In the genomic region with DNA sequence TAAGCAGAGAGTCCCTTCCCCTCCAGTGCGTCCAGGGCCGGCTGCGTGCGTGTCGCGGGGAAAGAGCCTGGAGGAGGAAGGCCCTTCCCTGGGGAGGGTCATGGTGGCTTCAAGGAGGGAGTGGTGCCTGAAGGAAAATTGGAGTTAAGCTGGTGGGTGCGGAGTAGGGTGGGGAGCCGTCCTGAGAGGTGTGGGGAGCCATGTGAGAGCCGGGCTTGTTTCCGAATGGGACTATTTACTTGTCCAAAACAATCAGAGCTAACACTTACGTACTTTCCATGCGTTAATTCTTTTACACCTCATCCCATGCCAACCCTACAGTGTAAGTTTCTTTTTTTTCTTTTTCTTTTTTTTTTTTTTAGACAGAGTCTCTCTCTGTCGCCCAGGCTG, we compare ENCODE assay signal across 8 cellular contexts. TPM values are rescaled to one million over a fixed set of nuclear protein-coding genes. Genes with fewer than 3 reads are reported as not detected.
DNase-seq lines count a peak whose midpoint lies in the region; ATAC-seq and TF ChIP-seq lines count a peak whose summit lies in the region.

No MANE protein-coding gene starts in this region.

- TF ChIP-seq CTCF in GM06990 (IDR thresholded peaks at IDR 0.05; ENCODE audit: insufficient read depth, low read length, poor library complexity, severe bottlenecking), result no peak
- no peak for TF ChIP-seq CTCF in right atrium auricular region (IDR thresholded peaks at IDR 0.05)
- no peak for TF ChIP-seq CTCF in smooth muscle cell (IDR thresholded peaks at IDR 0.05; ENCODE audit: borderline replicate concordance, insufficient read depth, poor library complexity, severe bottlenecking)

- H3K27me3 ChIP-seq in GM06990 (replicated peaks; ENCODE audit: control insufficient read depth, insufficient read depth, low read length), result no peaks in the 10 kb centered on the region
- no peaks in the 10 kb centered on the region for H3K27me3 ChIP-seq in right atrium auricular region
- H3K27me3 ChIP-seq in smooth muscle cell (ENCODE audit: low read depth), result no peaks in the 10 kb centered on the region

- H4K20me1 ChIP-seq in smooth muscle cell (ENCODE audit: low read depth), result peaks cover 8% of the 10 kb centered on the region

- peaks cover 49% of the 10 kb centered on the region for H3K79me2 ChIP-seq in smooth muscle cell (ENCODE audit: low read depth)

- H3K4me3 ChIP-seq in GM06990 (replicated peaks; ENCODE audit: low read depth, low read length) (peak overlapping the region; percentile 100), right atrium auricular region (peak overlapping the region; percentile 83 to 89), smooth muscle cell (peak overlapping the region; percentile 100)

- WGBS in smooth muscle cell (ENCODE audit: low lambda C conversion rate), result 7% methylated on average over 13 of the region's 13 CpGs

- H3K36me3 ChIP-seq in GM06990 (ENCODE audit: control insufficient read depth, insufficient read depth, low read length), result peaks cover 4% of the 10 kb centered on the region
- peaks cover 32% of the 10 kb centered on the region for H3K36me3 ChIP-seq in right atrium auricular region
- peaks cover 4% of the 10 kb centered on the region for H3K36me3 ChIP-seq in smooth muscle cell (ENCODE audit: low read depth)

- H3K9ac ChIP-seq in smooth muscle cell (ENCODE audit: low read depth), result peak overlapping the region; percentile 91

- DNase-seq in GM06990 (ENCODE audit: extremely low read depth, insufficient read length), result peak; percentile 50
- DNase-seq in activated CD8-positive, alpha-beta T cell treated with anti-CD3 and anti-CD28 coated beads, Interleukin-2, amount 10 ng/mL, durations not matched to agents 7 days and 5 days, result no peak
- DNase-seq in right atrium auricular region (ENCODE audit: low spot score), result no peak
- no peak for DNase-seq in smooth muscle cell (lab: John Stamatoyannopoulos, UW; ENCODE audit: unreplicated experiment)
- no peak for DNase-seq in AML-193 (lab: John Stamatoyannopoulos, UW)
- no peak for DNase-seq in OCI-M2 (lab: John Stamatoyannopoulos, UW; ENCODE audit: unreplicated experiment)

- H3K4me1 ChIP-seq in right atrium auricular region (peaks cover 0 to 35% of the 10 kb centered on the region in 2 donors), smooth muscle cell (ENCODE audit: low read depth) (peaks cover 10% of the 10 kb centered on the region)

- no peaks in the 10 kb centered on the region for H3F3A ChIP-seq in smooth muscle cell (ENCODE audit: low read depth)

- H3K9me3 Mint-ChIP-seq in activated CD8-positive, alpha-beta T cell treated with anti-CD3 and anti-CD28 coated beads, Interleukin-2, amount 10 ng/mL, durations not matched to agents 7 days and 5 days (ENCODE audit: insufficient read depth), result no peaks in the 10 kb centered on the region

- no peaks in the 10 kb centered on the region for H3K27me3 Mint-ChIP-seq in activated CD8-positive, alpha-beta T cell treated with anti-CD3 and anti-CD28 coated beads, Interleukin-2, amount 10 ng/mL, durations not matched to agents 7 days and 5 days (ENCODE audit: low read depth)

- peak overlapping the region; percentile 99 for H2AFZ ChIP-seq in smooth muscle cell (ENCODE audit: low read depth)

- peaks cover 18% of the 10 kb centered on the region for H3K36me3 Mint-ChIP-seq in activated CD8-positive, alpha-beta T cell treated with anti-CD3 and anti-CD28 coated beads, Interleukin-2, amount 10 ng/mL, durations not matched to agents 7 days and 5 days (ENCODE audit: low read depth)

- H3K27ac Mint-ChIP-seq in activated CD8-positive, alpha-beta T cell treated with anti-CD3 and anti-CD28 coated beads, Interleukin-2, amount 10 ng/mL, durations not matched to agents 7 days and 5 days, result peak overlapping the region; percentile 92

- H3K27ac ChIP-seq in right atrium auricular region, result peak overlapping the region; percentile 82 to 87
- peak overlapping the region; percentile 69 for H3K27ac ChIP-seq in smooth muscle cell (ENCODE audit: low read depth)

- H3K4me3 Mint-ChIP-seq in activated CD8-positive, alpha-beta T cell treated with anti-CD3 and anti-CD28 coated beads, Interleukin-2, amount 10 ng/mL, durations not matched to agents 7 days and 5 days, result peak overlapping the region; percentile 94

- ATAC-seq in HG02852 (IDR thresholded peaks at IDR 0.05; ENCODE audit: unreplicated experiment) (peak; percentile 4), GM21723 (IDR thresholded peaks at IDR 0.05; ENCODE audit: unreplicated experiment) (no peak)
- peak; percentile 43 for ATAC-seq in activated CD8-positive, alpha-beta T cell treated with anti-CD3 and anti-CD28 coated beads, Interleukin-2, amount 10 ng/mL, durations not matched to agents 7 days and 5 days

- CTCF ChIA-PET in activated CD8-positive, alpha-beta T cell treated with anti-CD3 and anti-CD28 coated beads, Interleukin-2, amount 10 ng/mL, durations not matched to agents 7 days and 5 days (lab: Charles Lee), result no interaction called here

- H3K4me2 ChIP-seq in smooth muscle cell, result peak overlapping the region; percentile 98

- H3K9me3 ChIP-seq in right atrium auricular region (no peaks in the 10 kb centered on the region), smooth muscle cell (replicated peaks; ENCODE audit: low read depth) (no peaks in the 10 kb centered on the region)

- POLR2A ChIA-PET in activated CD8-positive, alpha-beta T cell treated with anti-CD3 and anti-CD28 coated beads, Interleukin-2, amount 10 ng/mL, durations not matched to agents 7 days and 5 days (lab: Charles Lee), result interaction anchor here (0.6 to 1.3 kb wide), 3 partner anchors 11 to 848 kb away, joined by 3 to 5 read pairs (median 4); no protein-coding TSS in a partner anchor

- H3K4me1 Mint-ChIP-seq in activated CD8-positive, alpha-beta T cell treated with anti-CD3 and anti-CD28 coated beads, Interleukin-2, amount 10 ng/mL, durations not matched to agents 7 days and 5 days (ENCODE audit: low read depth), result peaks cover 38% of the 10 kb centered on the region

RNA-seq across cellular contexts. Expression of gene IGHMBP2, which starts 0.8 kb away (rescaled TPM):
- total RNA-seq in activated CD8-positive, alpha-beta T cell treated with anti-CD3 and anti-CD28 coated beads, Interleukin-2, amount 10 ng/mL, durations not matched to agents 7 days and 5 days, result 10 to 100 TPM; 25.0 to 28.2 TPM
- total RNA-seq in right atrium auricular region (1 to 10 TPM; 8.5 to 8.8 TPM), smooth muscle cell (9.5 and 13.3 TPM in 2 replicates)
- polyA plus RNA-seq in smooth muscle cell, result 12.1 and 13.2 TPM in 2 replicates

RNA-seq across cellular contexts. Expression of gene MRPL21, which starts 0.8 kb away (rescaled TPM):
- total RNA-seq in activated CD8-positive, alpha-beta T cell treated with anti-CD3 and anti-CD28 coated beads, Interleukin-2, amount 10 ng/mL, durations not matched to agents 7 days and 5 days, result 10 to 100 TPM; 64.9 to 69.0 TPM
- total RNA-seq in right atrium auricular region (10 to 100 TPM; 63.2 to 87.3 TPM), smooth muscle cell (41.2 and 49.3 TPM in 2 replicates)
- 110 and 116 TPM in 2 replicates for polyA plus RNA-seq in smooth muscle cell
